In the genomic region with DNA sequence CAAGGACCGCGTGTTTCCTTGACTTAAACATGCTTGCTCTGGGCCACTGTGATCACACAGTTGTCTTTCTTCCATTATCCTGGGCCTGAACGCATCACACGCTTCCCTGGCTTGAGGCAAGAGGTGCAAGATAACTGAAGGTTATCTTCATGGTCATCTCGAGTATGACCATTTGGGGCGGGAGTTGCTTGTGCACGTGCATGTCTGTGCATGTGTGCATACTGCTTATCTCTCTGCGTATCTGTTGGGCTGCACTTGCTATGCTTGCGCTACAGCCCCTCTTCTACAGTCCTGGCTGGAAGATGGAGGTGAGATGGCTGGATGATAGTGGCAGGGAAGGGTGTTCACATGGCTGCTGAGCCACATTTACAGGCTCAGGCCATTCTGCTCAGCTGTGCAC, we compare ENCODE assay signal across 29 cellular contexts.
"Had no signal": no experiment of that assay in that cellular context is flagged by ENCODE, and none has a peak within 500 bp of the region (broad histone marks: within the 10 kb centered on the region; RNA-seq: fewer than 3 reads in every experiment).

No MANE protein-coding gene starts in this region.

- H3K9me3 ChIP-seq: ovary, psoas muscle, right lobe of liver, sigmoid colon, stomach, thoracic aorta, tibial artery, transverse colon, upper lobe of left lung, vagina had no signal

- FAIRE-seq: small intestine, urothelium cell line had no signal

- DNase-seq: naive B cell; naive thymus-derived CD8-positive, alpha-beta T cell; nephron progenitor cell; occipital lobe; ovary; posterior cingulate gyrus; psoas muscle; right cardiac atrium; right lobe of liver; sigmoid colon; small intestine; stimulated activated CD4-positive, alpha-beta T cell treated with anti-CD3 and anti-CD28 coated beads, Interleukin-15, amount 100 ng/mL, for 24 hours; stimulated activated CD4-positive, alpha-beta T cell treated with anti-CD3 and anti-CD28 coated beads, Interleukin-2, amount 100 ng/mL, for 24 hours; stimulated activated CD4-positive, alpha-beta T cell treated with anti-CD3 and anti-CD28 coated beads, Interleukin-2, amount 100 ng/mL, for 48 hours; stimulated activated CD4-positive, alpha-beta T cell treated with anti-CD3 and anti-CD28 coated beads, Interleukin-4, amount 100 ng/mL, for 24 hours; stimulated activated naive B cell treated with anti-CD40 and anti-IgM and Interleukin-4, amounts not matched to agents 10 μg/mL and 1 μg/mL and 100 μg/mL, for 72 hours; stimulated activated naive CD4-positive, alpha-beta T cell treated with Interleukin-2 at 50 U/mL for 16 hours; stomach; tibial artery; transverse colon; upper lobe of left lung had no signal

- H3K27ac Mint-ChIP-seq: naive B cell; natural killer cell treated with Interleukin-12 subunit alpha and Interleukin-12 subunit beta and Interleukin-15 and Interleukin-18, amount 100 ng/mL, for 72 hours; nephron progenitor cell; progenitor cell of endocrine pancreas; stimulated activated effector memory CD8-positive, alpha-beta T cell treated with anti-CD3 and anti-CD28 coated beads, Interleukin-12 subunit alpha, Interleukin-12 subunit beta, amount 100 ng/mL, for 72 hours; stimulated activated naive B cell treated with anti-CD40 and anti-IgM and Interleukin-4, amounts not matched to agents 10 μg/mL and 1 μg/mL and 100 μg/mL, for 72 hours; stimulated activated naive CD8-positive, alpha-beta T cell treated with anti-CD3 and anti-CD28 coated beads, Interleukin-15, Interleukin-2, amounts not matched to agents 100 ng/mL and 50 ng/mL, for 24 hours had no signal

- H3K27me3 ChIP-seq: ovary, right lobe of liver, sigmoid colon, stomach, tibial artery, transverse colon, upper lobe of left lung, vagina had no signal

- H3K9me3 Mint-ChIP-seq: naive B cell; naive thymus-derived CD8-positive, alpha-beta T cell; natural killer cell treated with Interleukin-12 subunit alpha and Interleukin-12 subunit beta and Interleukin-15 and Interleukin-18, amount 100 ng/mL, for 72 hours; nephron progenitor cell; neural crest cell; stimulated activated effector memory CD8-positive, alpha-beta T cell treated with anti-CD3 and anti-CD28 coated beads, Interleukin-12 subunit alpha, Interleukin-12 subunit beta, amount 100 ng/mL, for 72 hours; stimulated activated naive B cell treated with anti-CD40 and anti-IgM and Interleukin-4, amounts not matched to agents 10 μg/mL and 1 μg/mL and 100 μg/mL, for 72 hours; stimulated activated naive CD8-positive, alpha-beta T cell treated with anti-CD3 and anti-CD28 coated beads, Interleukin-15, Interleukin-2, amounts not matched to agents 100 ng/mL and 50 ng/mL, for 24 hours had no signal

- H3K4me3 Mint-ChIP-seq: naive B cell; naive thymus-derived CD8-positive, alpha-beta T cell; natural killer cell treated with Interleukin-12 subunit alpha and Interleukin-12 subunit beta and Interleukin-15 and Interleukin-18, amount 100 ng/mL, for 72 hours; nephron progenitor cell; neural crest cell; stimulated activated effector memory CD8-positive, alpha-beta T cell treated with anti-CD3 and anti-CD28 coated beads, Interleukin-12 subunit alpha, Interleukin-12 subunit beta, amount 100 ng/mL, for 72 hours; stimulated activated naive B cell treated with anti-CD40 and anti-IgM and Interleukin-4, amounts not matched to agents 10 μg/mL and 1 μg/mL and 100 μg/mL, for 72 hours; stimulated activated naive CD8-positive, alpha-beta T cell treated with anti-CD3 and anti-CD28 coated beads, Interleukin-15, Interleukin-2, amounts not matched to agents 100 ng/mL and 50 ng/mL, for 24 hours had no signal

- H3K36me3 ChIP-seq: ovary, right lobe of liver, sigmoid colon, stomach, thoracic aorta, tibial artery, transverse colon, upper lobe of left lung, vagina had no signal

- ATAC-seq: naive thymus-derived CD8-positive, alpha-beta T cell; natural killer cell treated with Interleukin-12 subunit alpha and Interleukin-12 subunit beta and Interleukin-15 and Interleukin-18, amount 100 ng/mL, for 72 hours; psoas muscle; right cardiac atrium; right lobe of liver; stimulated activated effector memory CD8-positive, alpha-beta T cell treated with anti-CD3 and anti-CD28 coated beads, Interleukin-12 subunit alpha, Interleukin-12 subunit beta, amount 100 ng/mL, for 72 hours; stimulated activated naive B cell treated with anti-CD40 and anti-IgM and Interleukin-4, amounts not matched to agents 10 μg/mL and 1 μg/mL and 100 μg/mL, for 72 hours had no signal

- H3K4me1 ChIP-seq: right lobe of liver, sigmoid colon, stomach, tibial artery, transverse colon, upper lobe of left lung, vagina had no signal

- H3K4me1 Mint-ChIP-seq: naive B cell; naive thymus-derived CD8-positive, alpha-beta T cell; neural crest cell had no signal

- H3K27ac ChIP-seq: ovary, psoas muscle, right lobe of liver, sigmoid colon, stomach, thoracic aorta, tibial artery, transverse colon, upper lobe of left lung, vagina had no signal

- H3K4me3 ChIP-seq: ovary, psoas muscle, right lobe of liver, sigmoid colon, stomach, thoracic aorta, tibial artery, transverse colon, upper lobe of left lung, vagina had no signal

- H3K27me3 Mint-ChIP-seq: naive thymus-derived CD8-positive, alpha-beta T cell; natural killer cell treated with Interleukin-12 subunit alpha and Interleukin-12 subunit beta and Interleukin-15 and Interleukin-18, amount 100 ng/mL, for 72 hours; progenitor cell of endocrine pancreas; stimulated activated naive CD8-positive, alpha-beta T cell treated with anti-CD3 and anti-CD28 coated beads, Interleukin-15, Interleukin-2, amounts not matched to agents 100 ng/mL and 50 ng/mL, for 24 hours had no signal

- H3K36me3 Mint-ChIP-seq: naive B cell; naive thymus-derived CD8-positive, alpha-beta T cell; natural killer cell treated with Interleukin-12 subunit alpha and Interleukin-12 subunit beta and Interleukin-15 and Interleukin-18, amount 100 ng/mL, for 72 hours; stimulated activated effector memory CD8-positive, alpha-beta T cell treated with anti-CD3 and anti-CD28 coated beads, Interleukin-12 subunit alpha, Interleukin-12 subunit beta, amount 100 ng/mL, for 72 hours; stimulated activated naive B cell treated with anti-CD40 and anti-IgM and Interleukin-4, amounts not matched to agents 10 μg/mL and 1 μg/mL and 100 μg/mL, for 72 hours had no signal
